14 cellular contexts compared by ENCODE assay signal in genomic region chr6:22613695-22614094, GRCh38. TPM values are rescaled to one million over a fixed set of nuclear protein-coding genes. Genes with fewer than 3 reads are reported as not detected.
DNase-seq lines count a peak whose midpoint lies in the region; ATAC-seq and TF ChIP-seq lines count a peak whose summit lies in the region.
"Had no signal": no experiment of that assay in that cellular context is flagged by ENCODE, and none has a peak within 500 bp of the region (broad histone marks: within the 10 kb centered on the region; RNA-seq: fewer than 3 reads in every experiment).

No MANE protein-coding gene starts in this region.

- no peaks in the 10 kb centered on the region for H3K79me2 ChIP-seq in mammary epithelial cell (ENCODE audit: insufficient read depth, low read length)

- no peak overlapping the region for H3K27ac ChIP-seq in mammary epithelial cell (ENCODE audit: insufficient read depth, low read depth, low read length)

- no peak overlapping the region for H2AFZ ChIP-seq in mammary epithelial cell (ENCODE audit: low read depth, low read length)

- WGBS in mammary epithelial cell (ENCODE audit: low coverage, missing lambda C conversion rate): 92% methylated on average over 3 of the region's 3 CpGs

- H3K4me3 Mint-ChIP-seq in MCF 10A (ENCODE audit: unreplicated experiment): no peak overlapping the region
- H3K4me3 Mint-ChIP-seq: stimulated activated memory B cell treated with anti-CD40 and anti-IgM and Interleukin-4, amounts not matched to agents 10 μg/mL and 1 μg/mL and 100 μg/mL, for 72 hours had no signal

- BruUV-seq in mammary epithelial cell (replicated peaks; lab: Mats Ljungman, UMichigan) (no TSS peak), MCF 10A (replicated peaks; lab: Mats Ljungman, UMichigan) (no TSS peak)

- peaks cover 8% of the 10 kb centered on the region for H3K9me3 Mint-ChIP-seq in MCF 10A (ENCODE audit: unreplicated experiment)

- peak; percentile 24 for DNase-seq in mammary epithelial cell
- DNase-seq in MCF 10A (ENCODE audit: unreplicated experiment): no peak
- DNase-seq in brain pericyte (ENCODE audit: low read depth, low spot score): peak; percentile 12
- DNase-seq in hepatic stellate cell (ENCODE audit: low spot score): peak; percentile 36
- peak; percentile 77 for DNase-seq in stromal cell of bone marrow (ENCODE audit: low read depth)
- no peak for DNase-seq in activated CD4-positive, alpha-beta T cell treated with anti-CD3 and anti-CD28 coated beads, Interleukin-2, amount 50 U/mL, for 4 hours
- DNase-seq: 8988T; aorta; NK-92 treated with Interleukin-12 subunit alpha and Interleukin-12 subunit beta, amount 100 ng/mL, for 24 hours had no signal

- ATAC-seq in GM19328 (IDR thresholded peaks at IDR 0.05; ENCODE audit: unreplicated experiment) (no peak), HG03045 (IDR thresholded peaks at IDR 0.05; ENCODE audit: unreplicated experiment) (no peak)
- ATAC-seq: stimulated activated memory B cell treated with anti-CD40 and anti-IgM and Interleukin-4, amounts not matched to agents 10 μg/mL and 1 μg/mL and 100 μg/mL, for 72 hours had no signal

- no peaks in the 10 kb centered on the region for H3K27me3 ChIP-seq in mammary epithelial cell (ENCODE audit: insufficient read depth, low read length)

- no peaks in the 10 kb centered on the region for H3K36me3 ChIP-seq in mammary epithelial cell (ENCODE audit: insufficient read depth, low read length)

- no peak overlapping the region for H3K27ac Mint-ChIP-seq in MCF 10A (ENCODE audit: low read depth, unreplicated experiment)
- H3K27ac Mint-ChIP-seq: stimulated activated memory B cell treated with anti-CD40 and anti-IgM and Interleukin-4, amounts not matched to agents 10 μg/mL and 1 μg/mL and 100 μg/mL, for 72 hours had no signal

- dilution Hi-C loops in mammary epithelial cell (cut with HindIII; ENCODE audit: low sequenced_read_pairs): no loop called here

- H4K20me1 ChIP-seq in mammary epithelial cell (ENCODE audit: insufficient read depth, low read length): no peaks in the 10 kb centered on the region

- H3K36me3 Mint-ChIP-seq in MCF 10A (ENCODE audit: insufficient read depth, unreplicated experiment): no peaks in the 10 kb centered on the region
- H3K36me3 Mint-ChIP-seq: stimulated activated memory B cell treated with anti-CD40 and anti-IgM and Interleukin-4, amounts not matched to agents 10 μg/mL and 1 μg/mL and 100 μg/mL, for 72 hours had no signal

- CTCF ChIA-PET in mammary epithelial cell (lab: Charles Lee; ENCODE audit: low non-redundant PET): no interaction called here
- CTCF ChIA-PET in MCF 10A (lab: Yijun Ruan, JAX): interaction anchor here (0.6 to 0.7 kb wide), 2 partner anchors 409 to 552 kb away, joined by 3 read pairs; no protein-coding TSS in a partner anchor

- H3K4me1 ChIP-seq in mammary epithelial cell (ENCODE audit: insufficient read depth, low read length): no peaks in the 10 kb centered on the region

- POLR2A ChIA-PET in MCF 10A (lab: Yijun Ruan, JAX): interaction anchor here (0.6 to 0.7 kb wide), 2 partner anchors 66 to 202 kb away, joined by 3 to 4 read pairs; no protein-coding TSS in a partner anchor

- intact Hi-C loops in mammary epithelial cell (cut with micrococcal nuclease) (no loop called here), MCF 10A (cut with micrococcal nuclease) (loop anchor here (5.0 kb wide), 1 partner anchor 194 kb away; no protein-coding TSS in a partner anchor)

- H3K4me1 Mint-ChIP-seq in MCF 10A (ENCODE audit: insufficient read depth, unreplicated experiment): no peaks in the 10 kb centered on the region
- H3K4me1 Mint-ChIP-seq: stimulated activated memory B cell treated with anti-CD40 and anti-IgM and Interleukin-4, amounts not matched to agents 10 μg/mL and 1 μg/mL and 100 μg/mL, for 72 hours had no signal

- H3K4me2 ChIP-seq in mammary epithelial cell (ENCODE audit: insufficient read depth, low read depth, low read length): no peak overlapping the region

- H3K9ac ChIP-seq in mammary epithelial cell (ENCODE audit: insufficient read depth, low read length): no peak overlapping the region

- H3K27me3 Mint-ChIP-seq in MCF 10A (ENCODE audit: insufficient read depth, unreplicated experiment): no peaks in the 10 kb centered on the region
- H3K27me3 Mint-ChIP-seq: stimulated activated memory B cell treated with anti-CD40 and anti-IgM and Interleukin-4, amounts not matched to agents 10 μg/mL and 1 μg/mL and 100 μg/mL, for 72 hours had no signal

- in situ Hi-C loops in mammary epithelial cell (cut with MboI; ENCODE audit: low sequenced_read_pairs in 2 of 2): no loop called here

- H3K9me3 ChIP-seq in mammary epithelial cell (replicated peaks; ENCODE audit: insufficient read depth, low read length): no peaks in the 10 kb centered on the region

- no peak overlapping the region for H3K4me3 ChIP-seq in mammary epithelial cell (replicated peaks in 1 of 3; ENCODE audit: insufficient read depth in 1 of 3, low read depth in 2 of 3, low read length in 3 of 3)

- TF ChIP-seq CTCF in mammary epithelial cell (conservative IDR thresholded peaks at IDR 0.05 in 1 of 2, IDR thresholded peaks at IDR 0.05 in 1 of 2; ENCODE audit: extremely low read depth in 1 of 2, insufficient read depth in 1 of 2, low read depth in 1 of 2, low read length in 2 of 2): no peak
- no peak for TF ChIP-seq CTCF in MCF 10A (IDR thresholded peaks at IDR 0.05; ENCODE audit: unreplicated experiment)

RNA-seq across cellular contexts. Expression of gene HDGFL1, which starts 44.3 kb away (rescaled TPM):
- total RNA-seq in mammary epithelial cell: not detected
- not detected for polyA plus RNA-seq in mammary epithelial cell
- polyA minus RNA-seq in mammary epithelial cell: not detected
- total RNA-seq in MCF 10A (2022): not detected in 2 replicates
- total RNA-seq: aorta; mucosa of gallbladder; T-helper 2 cell treated with Interferon-gamma antibody and Interleukin-4, amounts not matched to agents 100 ng/mL and 5 ng/mL, for 36 hours had no signal
- polyA plus RNA-seq: aorta had no signal

Comparison
In these comparisons a context has a peak if more than half of its experiments do, and no peak if none do; other contexts are left out.
1. DNase-seq: peak in mammary epithelial cell (single experiment), brain pericyte (single experiment), hepatic stellate cell (single experiment) and stromal cell of bone marrow (single experiment); none in MCF 10A (single experiment) and activated CD4-positive, alpha-beta T cell treated with anti-CD3 and anti-CD28 coated beads, Interleukin-2, amount 50 U/mL, for 4 hours (0 of 2).